ENCODE assay signal across 15 cellular contexts in the genomic region with DNA sequence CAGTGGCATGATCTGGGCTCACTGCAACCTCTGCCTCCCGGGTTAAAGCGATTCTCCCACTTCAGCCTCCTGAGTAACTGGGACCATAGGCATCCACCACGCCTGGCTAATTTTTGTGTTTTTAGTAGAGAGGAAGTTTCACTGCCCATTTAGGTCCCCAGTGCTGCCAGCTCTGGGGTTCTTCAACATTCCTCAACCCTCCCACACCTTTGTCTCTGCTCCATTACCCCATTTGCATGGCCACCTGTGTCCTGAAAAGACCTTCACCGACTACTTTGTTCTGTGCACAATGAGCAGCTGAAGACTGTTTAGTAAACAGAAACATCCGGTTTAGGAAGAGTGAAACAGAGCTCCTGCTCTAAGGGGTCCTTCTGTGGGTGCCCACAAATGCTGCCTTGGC.
DNase-seq lines count a peak whose midpoint lies in the region; ATAC-seq, FAIRE-seq and TF ChIP-seq lines count a peak whose summit lies in the region.
"Had no signal": no experiment of that assay in that cellular context is flagged by ENCODE, and none has a peak within 500 bp of the region (broad histone marks: within the 10 kb centered on the region; RNA-seq: fewer than 3 reads in every experiment).

No MANE protein-coding gene starts in this region.

- 25 to 37% methylated on average over 5 of the region's 5 CpGs for WGBS in thyroid gland, 2 donors

- DNase-seq in GM12892 (ENCODE audit: insufficient read length) (no peak), NCI-H526 treated with DMSO at 0.1 percent for 48 hours (lab: John Stamatoyannopoulos, UW) (peak; percentile 3), ecto neural progenitor cell (ENCODE audit: low spot score) (peak; percentile 29), thyroid gland (peak; percentile 82 to 87), HFFc6 (no peak), osteoblast (ENCODE audit: insufficient read length, low spot score, missing footprints) (no peak)
- DNase-seq: AML-193; Caco-2; CD4-positive, CD25-positive, alpha-beta regulatory T cell; NCI-H1105; NCI-H1694; NCI-H2081 treated with DMSO at 0.1 percent for 48 hours; T-helper 1 cell had no signal

- no peaks in the 10 kb centered on the region for H4K20me1 ChIP-seq in osteoblast (ENCODE audit: insufficient read depth, low read length)

- peaks cover 24% of the 10 kb centered on the region for H3K27me3 Mint-ChIP-seq in HFFc6 (ENCODE audit: insufficient read depth)

- no peak overlapping the region for H2AFZ ChIP-seq in osteoblast (ENCODE audit: low read length)

- H3K4me2 ChIP-seq in osteoblast (ENCODE audit: insufficient read depth, low read length), result no peak overlapping the region

- no peak for ATAC-seq in GM19035 (IDR thresholded peaks at IDR 0.05; ENCODE audit: unreplicated experiment)

- H3K27ac ChIP-seq in thyroid gland, result peak overlapping the region; percentile 47 to 69 (median 53)
- no peak overlapping the region for H3K27ac ChIP-seq in osteoblast (ENCODE audit: low read depth, low read length)

- H3K4me1 ChIP-seq in thyroid gland (peaks cover 24 to 43% of the 10 kb centered on the region in 2 donors), osteoblast (ENCODE audit: insufficient read depth, low read length) (peaks cover 27% of the 10 kb centered on the region)
- H3K4me1 ChIP-seq: HAP-1 had no signal

- H3K4me1 Mint-ChIP-seq in HFFc6 (ENCODE audit: low read depth), result peaks cover 20% of the 10 kb centered on the region
- H3K4me1 Mint-ChIP-seq: CD4-positive, CD25-positive, alpha-beta regulatory T cell had no signal

- no peaks in the 10 kb centered on the region for H3K36me3 Mint-ChIP-seq in HFFc6 (ENCODE audit: low read depth)
- H3K36me3 Mint-ChIP-seq: CD4-positive, CD25-positive, alpha-beta regulatory T cell had no signal

- FAIRE-seq in GM12892 (lab: Jason Lieb, UNC), result peak; percentile 57

- intact Hi-C loops in thyroid gland (cut with DNase I), result no loop called here

- no peaks in the 10 kb centered on the region for H3K79me2 ChIP-seq in osteoblast (ENCODE audit: insufficient read depth, low read length)

- H3K4me3 ChIP-seq in thyroid gland (replicated peaks in 1 of 3) (no peak overlapping the region), osteoblast (ENCODE audit: insufficient read depth, low read length) (no peak overlapping the region)
- H3K4me3 ChIP-seq: HAP-1 had no signal

- no peak overlapping the region for H3K27ac Mint-ChIP-seq in HFFc6
- H3K27ac Mint-ChIP-seq: CD4-positive, CD25-positive, alpha-beta regulatory T cell had no signal

- TF ChIP-seq CTCF in thyroid gland (IDR thresholded peaks at IDR 0.05), result no peak
- TF ChIP-seq CTCF in HFFc6 (IDR thresholded peaks at IDR 0.05), result no peak
- no peak for TF ChIP-seq CTCF in osteoblast (IDR thresholded peaks at IDR 0.05; ENCODE audit: extremely low read depth, low read depth, low read length)

- no peaks in the 10 kb centered on the region for H3K9me3 Mint-ChIP-seq in HFFc6

- TF ChIP-seq POLR2A in GM12892 (IDR thresholded peaks at IDR 0.05; ENCODE audit: low read depth, low read length), result no peak
- no peak for TF ChIP-seq POLR2A in thyroid gland (IDR thresholded peaks at IDR 0.05)

- H3K27me3 ChIP-seq in thyroid gland (no peaks in the 10 kb centered on the region), osteoblast (ENCODE audit: insufficient read depth, low read length) (peaks cover 3% of the 10 kb centered on the region)

- no peak overlapping the region for H3K4me3 Mint-ChIP-seq in HFFc6
- H3K4me3 Mint-ChIP-seq: CD4-positive, CD25-positive, alpha-beta regulatory T cell had no signal

- no peaks in the 10 kb centered on the region for H3K9me3 ChIP-seq in thyroid gland
- no peaks in the 10 kb centered on the region for H3K9me3 ChIP-seq in osteoblast (ENCODE audit: low read depth, low read length)
- H3K9me3 ChIP-seq: Caco-2, HAP-1 had no signal

- H3K36me3 ChIP-seq in thyroid gland (no peaks in the 10 kb centered on the region), osteoblast (ENCODE audit: insufficient read depth, low read length) (no peaks in the 10 kb centered on the region)
- H3K36me3 ChIP-seq: HAP-1 had no signal

Comparison
In these comparisons a context has a peak if more than half of its experiments do, and no peak if none do; other contexts are left out.
1. DNase-seq: peak in NCI-H526 treated with DMSO at 0.1 percent for 48 hours (single experiment), ecto neural progenitor cell (single experiment) and thyroid gland (2 of 2); none in GM12892 (single experiment), HFFc6 (single experiment) and osteoblast (single experiment).